1 cellular context compared by ENCODE assay signal in genomic region chr17:46943218-46943510, GRCh38.
TF ChIP-seq lines count a peak whose summit lies in the region.

No MANE protein-coding gene starts in this region.

TF ChIP-seq in IMR-90, 13 proteins besides CTCF, POLR2A, EP300 and RAD21:
- TF ChIP-seq MXI1 (IDR thresholded peaks at IDR 0.05; ENCODE audit: borderline replicate concordance, low read depth, low read length) (no peak), MAFK (IDR thresholded peaks at IDR 0.05; ENCODE audit: low read depth, low read length) (no peak), NFE2L2 (IDR thresholded peaks at IDR 0.05; ENCODE audit: low read depth, low read length) (no peak), SMC3 (IDR thresholded peaks at IDR 0.05; ENCODE audit: low read depth, low read length) (no peak), RFX5 (IDR thresholded peaks at IDR 0.05; ENCODE audit: low read depth, low read length) (no peak), BHLHE40 (IDR thresholded peaks at IDR 0.05; ENCODE audit: low read depth, low read length) (no peak), FOS (IDR thresholded peaks at IDR 0.05; ENCODE audit: low read depth, low read length) (no peak), ELK1 (IDR thresholded peaks at IDR 0.05; ENCODE audit: borderline replicate concordance, low read depth, low read length) (no peak), MAZ (IDR thresholded peaks at IDR 0.05; ENCODE audit: borderline replicate concordance, low read depth, low read length) (no peak), CEBPB (IDR thresholded peaks at IDR 0.05; ENCODE audit: low read depth, low read length) (no peak), CHD1 (IDR thresholded peaks at IDR 0.05; ENCODE audit: low read depth, low read length) (no peak), RCOR1 (IDR thresholded peaks at IDR 0.05; ENCODE audit: insufficient replicate concordance, low read length) (no peak)
- TF ChIP-seq, protein P1, sequence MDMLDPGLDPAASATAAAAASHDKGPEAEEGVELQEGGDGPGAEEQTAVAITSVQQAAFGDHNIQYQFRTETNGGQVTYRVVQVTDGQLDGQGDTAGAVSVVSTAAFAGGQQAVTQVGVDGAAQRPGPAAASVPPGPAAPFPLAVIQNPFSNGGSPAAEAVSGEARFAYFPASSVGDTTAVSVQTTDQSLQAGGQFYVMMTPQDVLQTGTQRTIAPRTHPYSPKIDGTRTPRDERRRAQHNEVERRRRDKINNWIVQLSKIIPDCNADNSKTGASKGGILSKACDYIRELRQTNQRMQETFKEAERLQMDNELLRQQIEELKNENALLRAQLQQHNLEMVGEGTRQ (IDR thresholded peaks at IDR 0.05; ENCODE audit: low read depth, low read length), result no peak
TF ChIP-seq in IMR-90: peak in this region for 0.
